1 cellular context compared by ENCODE assay signal in the genomic region with DNA sequence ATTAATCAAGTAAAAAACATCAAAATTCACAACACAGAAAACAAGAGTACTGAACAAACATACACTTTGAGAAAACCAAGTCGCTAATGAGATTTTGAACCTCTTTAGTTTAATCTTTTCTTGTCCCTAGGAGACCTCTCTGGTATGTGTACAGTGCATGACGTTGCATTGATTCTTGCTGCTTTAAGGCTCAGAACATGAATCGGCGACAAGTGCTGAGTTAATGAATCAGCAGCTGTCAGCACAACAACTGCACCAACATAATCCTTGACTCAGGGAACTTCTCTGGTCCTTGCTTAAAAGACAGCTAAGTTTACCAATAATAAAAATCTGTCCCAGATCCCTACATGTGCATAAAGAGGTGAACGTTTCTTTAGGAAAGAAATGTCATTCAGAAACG.
TF ChIP-seq lines count a peak whose summit lies in the region.

No MANE protein-coding gene starts in this region.

TF ChIP-seq in K562, 482 proteins besides CTCF, POLR2A, EP300 and RAD21 (continued from another document):
- TF ChIP-seq, protein P1, sequence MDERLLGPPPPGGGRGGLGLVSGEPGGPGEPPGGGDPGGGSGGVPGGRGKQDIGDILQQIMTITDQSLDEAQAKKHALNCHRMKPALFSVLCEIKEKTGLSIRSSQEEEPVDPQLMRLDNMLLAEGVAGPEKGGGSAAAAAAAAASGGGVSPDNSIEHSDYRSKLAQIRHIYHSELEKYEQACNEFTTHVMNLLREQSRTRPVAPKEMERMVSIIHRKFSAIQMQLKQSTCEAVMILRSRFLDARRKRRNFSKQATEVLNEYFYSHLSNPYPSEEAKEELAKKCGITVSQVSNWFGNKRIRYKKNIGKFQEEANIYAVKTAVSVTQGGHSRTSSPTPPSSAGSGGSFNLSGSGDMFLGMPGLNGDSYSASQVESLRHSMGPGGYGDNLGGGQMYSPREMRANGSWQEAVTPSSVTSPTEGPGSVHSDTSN (CRISPR knock-in tag; IDR thresholded peaks at IDR 0.05; ENCODE audit: low read depth): no peak
- TF ChIP-seq, protein P1 (tag; conservative IDR thresholded peaks at IDR 0.05; ENCODE audit: low read depth): peak; percentile 89
